In genomic region chrX:150377010-150377409, GRCh38 we compare ENCODE assay signal across 21 cellular contexts. TPM values are rescaled to one million over a fixed set of nuclear protein-coding genes. Genes with fewer than 3 reads are reported as not detected.
DNase-seq lines count a peak whose midpoint lies in the region; ATAC-seq, FAIRE-seq and TF ChIP-seq lines count a peak whose summit lies in the region.
"Had no signal": no experiment of that assay in that cellular context is flagged by ENCODE, and none has a peak within 500 bp of the region (broad histone marks: within the 10 kb centered on the region; RNA-seq: fewer than 3 reads in every experiment).

No MANE protein-coding gene starts in this region.

- TF ChIP-seq POLR2A in endothelial cell of umbilical vein (IDR thresholded peaks at IDR 0.05; ENCODE audit: low read depth, low read length) (no peak), ovary (IDR thresholded peaks at IDR 0.05) (no peak)

- H3K4me3 Mint-ChIP-seq in WTC11: no peak overlapping the region
- no peak overlapping the region for H3K4me3 Mint-ChIP-seq in natural killer cell treated with Interleukin-12 subunit alpha and Interleukin-12 subunit beta and Interleukin-15 and Interleukin-18, amount 100 ng/mL, for 72 hours
- H3K4me3 Mint-ChIP-seq: CD4-positive, alpha-beta T cell had no signal

- dilution Hi-C loops in endothelial cell of umbilical vein (cut with MboI; ENCODE audit: extremely low pct_ligation_motif_present, low sequenced_read_pairs): no loop called here

- H3K27ac Mint-ChIP-seq in WTC11: no peak overlapping the region
- no peak overlapping the region for H3K27ac Mint-ChIP-seq in natural killer cell treated with Interleukin-12 subunit alpha and Interleukin-12 subunit beta and Interleukin-15 and Interleukin-18, amount 100 ng/mL, for 72 hours
- H3K27ac Mint-ChIP-seq: CD4-positive, alpha-beta T cell had no signal

- POLR2A ChIA-PET in WTC11 (lab: Charles Lee): no interaction called here
- POLR2A ChIA-PET in endothelial cell of umbilical vein (lab: Charles Lee): no interaction called here

- DNase-seq in DMS 273 (lab: John Stamatoyannopoulos, UW; ENCODE audit: unreplicated experiment) (peak; percentile 15), DMS 273 treated with DMSO at 0.1 percent for 48 hours (lab: John Stamatoyannopoulos, UW) (no peak), WTC11 (ENCODE audit: low spot score) (no peak), endothelial cell of umbilical vein (ENCODE audit: low read depth, low spot score) (no peak), ovary (peak in 3 of 5 donors; percentile 27 to 35 (median 29)), DMS153 treated with DMSO at 0.1 percent for 48 hours (lab: John Stamatoyannopoulos, UW; ENCODE audit: unreplicated experiment) (no peak)
- no peak for DNase-seq in natural killer cell treated with Interleukin-12 subunit alpha and Interleukin-12 subunit beta and Interleukin-15 and Interleukin-18, amount 100 ng/mL, for 72 hours (ENCODE audit: low spot score)
- DNase-seq: AML-193; Caco-2; CD4-positive, alpha-beta T cell; DMS53; DND-41; EL; GM23248 had no signal

- no peak overlapping the region for H3K4me2 ChIP-seq in endothelial cell of umbilical vein (ENCODE audit: insufficient read depth, low read length)
- H3K4me2 ChIP-seq: A549 had no signal

- TF ChIP-seq CTCF in WTC11 (IDR thresholded peaks at IDR 0.05) (no peak), endothelial cell of umbilical vein (IDR thresholded peaks at IDR 0.05; ENCODE audit: extremely low read depth in 1 of 2, insufficient read depth in 1 of 2, low read depth in 1 of 2, low read length in 2 of 2) (no peak), ovary (IDR thresholded peaks at IDR 0.05) (no peak)

- H3K27me3 Mint-ChIP-seq in WTC11 (ENCODE audit: low read depth): peaks cover 56% of the 10 kb centered on the region
- peaks cover 12 to 32% of the 10 kb centered on the region in 2 donors for H3K27me3 Mint-ChIP-seq in natural killer cell treated with Interleukin-12 subunit alpha and Interleukin-12 subunit beta and Interleukin-15 and Interleukin-18, amount 100 ng/mL, for 72 hours
- H3K27me3 Mint-ChIP-seq: CD4-positive, alpha-beta T cell had no signal

- H3K79me2 ChIP-seq in endothelial cell of umbilical vein (ENCODE audit: control insufficient read depth, insufficient read depth, low read length): no peaks in the 10 kb centered on the region

- ATAC-seq in WTC11: peak; percentile 22; the same call in 1 of the 2 replicates
- no peak for ATAC-seq in natural killer cell treated with Interleukin-12 subunit alpha and Interleukin-12 subunit beta and Interleukin-15 and Interleukin-18, amount 100 ng/mL, for 72 hours
- ATAC-seq: A549, GM12878 had no signal

- H3K9me3 Mint-ChIP-seq in WTC11: no peaks in the 10 kb centered on the region
- H3K9me3 Mint-ChIP-seq in natural killer cell treated with Interleukin-12 subunit alpha and Interleukin-12 subunit beta and Interleukin-15 and Interleukin-18, amount 100 ng/mL, for 72 hours: no peaks in the 10 kb centered on the region
- H3K9me3 Mint-ChIP-seq: CD4-positive, alpha-beta T cell had no signal

- no peak for TF ChIP-seq EP300 in ovary (IDR thresholded peaks at IDR 0.05)

- no TSS peak for BruUV-seq in endothelial cell of umbilical vein (replicated peaks; lab: Mats Ljungman, UMichigan)

- no peaks in the 10 kb centered on the region for H4K20me1 ChIP-seq in endothelial cell of umbilical vein (replicated peaks; ENCODE audit: control insufficient read depth, extremely low read depth, insufficient read depth, low read length)

- no peak overlapping the region for H2AFZ ChIP-seq in endothelial cell of umbilical vein (ENCODE audit: low read depth, low read length)
- H2AFZ ChIP-seq: GM23248 had no signal

- H3K27ac ChIP-seq in endothelial cell of umbilical vein (ENCODE audit: insufficient read depth, low read depth, low read length) (no peak overlapping the region), ovary (no peak overlapping the region)
- H3K27ac ChIP-seq: 22Rv1, A549, C4-2B, GM23248 had no signal

- H3K27me3 ChIP-seq in endothelial cell of umbilical vein (ENCODE audit: control insufficient read depth in 2 of 2, insufficient read depth in 2 of 2, low read length in 2 of 2): no peaks in the 10 kb centered on the region
- H3K27me3 ChIP-seq in ovary: no peaks in the 10 kb centered on the region

- H3K36me3 Mint-ChIP-seq in WTC11: no peaks in the 10 kb centered on the region
- no peaks in the 10 kb centered on the region for H3K36me3 Mint-ChIP-seq in natural killer cell treated with Interleukin-12 subunit alpha and Interleukin-12 subunit beta and Interleukin-15 and Interleukin-18, amount 100 ng/mL, for 72 hours

- H3K36me3 ChIP-seq in endothelial cell of umbilical vein (ENCODE audit: control insufficient read depth in 2 of 2, extremely low read depth in 1 of 2, insufficient read depth in 2 of 2, low read length in 2 of 2) (no peaks in the 10 kb centered on the region), ovary (no peaks in the 10 kb centered on the region)
- H3K36me3 ChIP-seq: HAP-1 had no signal

- H3K4me1 ChIP-seq in endothelial cell of umbilical vein (ENCODE audit: control insufficient read depth, extremely low read depth, insufficient read depth, low read length) (no peaks in the 10 kb centered on the region), ovary (ENCODE audit: insufficient read depth) (no peaks in the 10 kb centered on the region)
- H3K4me1 ChIP-seq: A549, Caco-2 had no signal

- CTCF ChIA-PET in WTC11 (lab: Charles Lee): interaction anchor here (0.7 kb wide), 1 partner anchor 11 kb away, joined by 3 read pairs; no protein-coding TSS in a partner anchor
- CTCF ChIA-PET in endothelial cell of umbilical vein (lab: Charles Lee): interaction anchor here (0.8 kb wide), 1 partner anchor 127 kb away, joined by 3 read pairs; no protein-coding TSS in a partner anchor

- no peaks in the 10 kb centered on the region for H3K9me1 ChIP-seq in endothelial cell of umbilical vein (replicated peaks; ENCODE audit: control insufficient read depth, extremely low read depth, insufficient read depth, low read length)

- intact Hi-C loops in endothelial cell of umbilical vein (cut with micrococcal nuclease): no loop called here
- intact Hi-C loops in ovary (cut with DNase I): no loop called here

- 46 to 64% (median 54%) methylated on average over 3 of the region's 3 CpGs for WGBS in ovary, 3 donors

- H3K4me3 ChIP-seq in endothelial cell of umbilical vein (replicated peaks in 1 of 3; ENCODE audit: insufficient read depth in 1 of 3, low read depth in 1 of 3, low read length in 3 of 3): no peak overlapping the region
- H3K4me3 ChIP-seq in ovary: no peak overlapping the region
- H3K4me3 ChIP-seq: A549, GM12878, GM23248, HAP-1 had no signal

- H3K9ac ChIP-seq in endothelial cell of umbilical vein (replicated peaks; ENCODE audit: extremely low read depth, insufficient read depth, low read length): no peak overlapping the region
- H3K9ac ChIP-seq: GM23248 had no signal

- H3K4me1 Mint-ChIP-seq in WTC11: peaks cover 65% of the 10 kb centered on the region
- no peaks in the 10 kb centered on the region for H3K4me1 Mint-ChIP-seq in natural killer cell treated with Interleukin-12 subunit alpha and Interleukin-12 subunit beta and Interleukin-15 and Interleukin-18, amount 100 ng/mL, for 72 hours (ENCODE audit: low read depth in 2 of 2)

- H3K9me3 ChIP-seq in endothelial cell of umbilical vein (replicated peaks; ENCODE audit: control insufficient read depth, insufficient read depth, low read length) (no peaks in the 10 kb centered on the region), ovary (no peaks in the 10 kb centered on the region)
- H3K9me3 ChIP-seq: A549, Caco-2, HAP-1 had no signal

- peak; percentile 55 for FAIRE-seq in endothelial cell of umbilical vein (lab: Jason Lieb, UNC)
- FAIRE-seq: A549, D721Med, GM12878 had no signal

TF ChIP-seq in WTC11, 78 proteins besides CTCF, POLR2A, EP300 and RAD21:
- TF ChIP-seq MXD4 (CRISPR knock-in tag; IDR thresholded peaks at IDR 0.05; ENCODE audit: borderline replicate concordance) (no peak), TEAD4 (CRISPR knock-in tag; IDR thresholded peaks at IDR 0.05) (no peak), OVOL2 (CRISPR knock-in tag; IDR thresholded peaks at IDR 0.05; ENCODE audit: borderline replicate concordance) (no peak)
TF ChIP-seq in WTC11: peak in this region for 0.

TF ChIP-seq in endothelial cell of umbilical vein, 7 proteins besides CTCF, POLR2A, EP300 and RAD21:
- TF ChIP-seq GATA2 (IDR thresholded peaks at IDR 0.05; ENCODE audit: insufficient read depth, insufficient read length, low read depth, low read length): no peak
- no peak for TF ChIP-seq EZH2 (IDR thresholded peaks at IDR 0.05; ENCODE audit: borderline replicate concordance, low read depth, low read length, severe bottlenecking)
- no peak for TF ChIP-seq JUN (IDR thresholded peaks at IDR 0.05; ENCODE audit: borderline replicate concordance, insufficient read depth, insufficient read length, low read depth)
- no peak for TF ChIP-seq POLR2AphosphoS5 (IDR thresholded peaks at IDR 0.05; ENCODE audit: insufficient read depth, low read depth, low read length)
- TF ChIP-seq MYC (IDR thresholded peaks at IDR 0.05; ENCODE audit: low read depth, low read length): no peak
- no peak for TF ChIP-seq FOS (IDR thresholded peaks at IDR 0.05; ENCODE audit: borderline replicate concordance, insufficient read depth, low read length)
- TF ChIP-seq MAX (IDR thresholded peaks at IDR 0.05; ENCODE audit: insufficient read depth, insufficient read length): no peak

RNA-seq across cellular contexts. Expression of gene MAMLD1, which starts 13.9 kb away (rescaled TPM):
- total RNA-seq in WTC11 (2021): 0.32 to 0.35 TPM (median 0.34 TPM) in 3 replicates
- total RNA-seq in endothelial cell of umbilical vein: 5.6 and 5.7 TPM in 2 replicates
- 2.5 and 2.8 TPM in 2 replicates for polyA plus RNA-seq in endothelial cell of umbilical vein
- polyA plus RNA-seq in endothelial cell of umbilical vein (2011; cell fraction: cytosol; rRNA removed): 1.6 TPM in 2 replicates
- 8.5 and 9.0 TPM in 2 replicates for polyA plus RNA-seq in endothelial cell of umbilical vein (2011; cell fraction: nucleus; rRNA removed)
- 1.7 TPM in 2 replicates for polyA plus RNA-seq in endothelial cell of umbilical vein (2012)
- 1.6 and 1.9 TPM in 2 replicates for polyA minus RNA-seq in endothelial cell of umbilical vein
- 3.2 TPM for polyA minus RNA-seq in endothelial cell of umbilical vein (2011; cell fraction: cytosol; rRNA and poly(A)+ RNA removed)
- 3.6 and 5.0 TPM in 2 replicates for polyA minus RNA-seq in endothelial cell of umbilical vein (2011; cell fraction: nucleus; rRNA and poly(A)+ RNA removed)
- 10 to 100 TPM in 5 of 7 donors, 1 to 10 TPM in 2; 7.1 to 37.9 (median 27.4) TPM for total RNA-seq in ovary
- polyA plus RNA-seq in ovary: 10 to 100 TPM; 17.7 to 20.7 TPM
- 1 to 10 TPM; 2.0 to 3.5 TPM for total RNA-seq in natural killer cell treated with Interleukin-12 subunit alpha and Interleukin-12 subunit beta and Interleukin-15 and Interleukin-18, amount 100 ng/mL, for 72 hours
- total RNA-seq: Caco-2, G401, GM12878 had no signal

Comparison
In these comparisons a context has a peak if more than half of its experiments do, and no peak if none do; other contexts are left out.
1. DNase-seq: peak in DMS 273 (single experiment) and ovary (3 of 5); none in DMS 273 treated with DMSO at 0.1 percent for 48 hours (single experiment), WTC11 (single experiment), endothelial cell of umbilical vein (single experiment), DMS153 treated with DMSO at 0.1 percent for 48 hours (single experiment) and natural killer cell treated with Interleukin-12 subunit alpha and Interleukin-12 subunit beta and Interleukin-15 and Interleukin-18, amount 100 ng/mL, for 72 hours (single experiment).